ENCODE assay signal across 29 cellular contexts in genomic region chr1:158120254-158120653, GRCh38.
"Had no signal": no experiment of that assay in that cellular context is flagged by ENCODE, and none has a peak within 500 bp of the region (broad histone marks: within the 10 kb centered on the region; RNA-seq: fewer than 3 reads in every experiment).

No MANE protein-coding gene starts in this region.

- H3K4me1 ChIP-seq: breast epithelium, prostate gland, upper lobe of right lung had no signal

- H3K4me3 Mint-ChIP-seq: activated CD4-positive, alpha-beta T cell treated with anti-CD3 and anti-CD28 coated beads for 36 hours; activated CD8-positive, alpha-beta memory T cell treated with anti-CD3 and anti-CD28 coated beads, Interleukin-2, amount 10 ng/mL, durations not matched to agents 7 days and 5 days; activated CD8-positive, alpha-beta T cell treated with anti-CD3 and anti-CD28 coated beads, Interleukin-2, amount 10 ng/mL, durations not matched to agents 7 days and 5 days; dendritic cell treated with granulocyte-macrophage colony-stimulating factor and Interleukin-4, amounts not matched to agents 40 ng/mL and 50 ng/mL, for 4 days; nephron progenitor cell; stimulated activated naive B cell treated with anti-CD40 and anti-IgM and Interleukin-4, amounts not matched to agents 10 μg/mL and 1 μg/mL and 100 μg/mL, for 72 hours had no signal

- H3K9me3 Mint-ChIP-seq: activated naive CD4-positive, alpha-beta T cell treated with anti-CD3 and anti-CD28 coated beads, Interleukin-2, amount 50 U/mL, for 72 hours; activated T-helper 2 cell treated with anti-CD3 and anti-CD28 coated beads, Interferon-gamma antibody, Interleukin-2, Interleukin-4, amounts not matched to agents 10 μg/mL and 5 μg/mL and 100 μg/mL, durations not matched to agents 14 hours and 24 hours and 36 hours; dendritic cell treated with granulocyte-macrophage colony-stimulating factor and Interleukin-4, amounts not matched to agents 40 ng/mL and 50 ng/mL, for 4 days; nephron progenitor cell; stimulated activated naive B cell treated with anti-CD40 and anti-IgM and Interleukin-4, amounts not matched to agents 10 μg/mL and 1 μg/mL and 100 μg/mL, for 72 hours had no signal

- H3K36me3 Mint-ChIP-seq: activated CD8-positive, alpha-beta memory T cell treated with anti-CD3 and anti-CD28 coated beads, Interleukin-2, amount 10 ng/mL, durations not matched to agents 7 days and 5 days; activated naive CD4-positive, alpha-beta T cell treated with anti-CD3 and anti-CD28 coated beads, Interleukin-2, amount 50 U/mL, for 72 hours had no signal

- H3K4me2 ChIP-seq: hepatocyte, smooth muscle cell had no signal

- H3K27ac Mint-ChIP-seq: activated CD4-positive, alpha-beta T cell treated with anti-CD3 and anti-CD28 coated beads for 36 hours; activated CD8-positive, alpha-beta memory T cell treated with anti-CD3 and anti-CD28 coated beads, Interleukin-2, amount 10 ng/mL, durations not matched to agents 7 days and 5 days; activated CD8-positive, alpha-beta T cell treated with anti-CD3 and anti-CD28 coated beads, Interleukin-2, amount 10 ng/mL, durations not matched to agents 7 days and 5 days; activated naive CD4-positive, alpha-beta T cell treated with anti-CD3 and anti-CD28 coated beads, Interleukin-2, amount 50 U/mL, for 72 hours; activated T-helper 2 cell treated with anti-CD3 and anti-CD28 coated beads, Interferon-gamma antibody, Interleukin-2, Interleukin-4, amounts not matched to agents 10 μg/mL and 5 μg/mL and 100 μg/mL, durations not matched to agents 14 hours and 24 hours and 36 hours; dendritic cell treated with granulocyte-macrophage colony-stimulating factor and Interleukin-4, amounts not matched to agents 40 ng/mL and 50 ng/mL, for 4 days; nephron progenitor cell; stimulated activated naive B cell treated with anti-CD40 and anti-IgM and Interleukin-4, amounts not matched to agents 10 μg/mL and 1 μg/mL and 100 μg/mL, for 72 hours had no signal

- H3K36me3 ChIP-seq: breast epithelium, lower lobe of right lung, pancreas, prostate gland, sigmoid colon, stomach, thyroid gland, upper lobe of right lung had no signal

- H3K79me2 ChIP-seq: hepatocyte had no signal

- FAIRE-seq: frontal cortex, kidney, pancreas had no signal

- H3K27me3 ChIP-seq: hepatocyte, pancreas, sigmoid colon, thyroid gland had no signal

- H3K9me3 ChIP-seq: breast epithelium, lower lobe of right lung, pancreas, prostate gland, sigmoid colon, stomach, thyroid gland, upper lobe of right lung had no signal

- DNase-seq: activated CD4-positive, alpha-beta T cell treated with anti-CD3 and anti-CD28 coated beads for 36 hours; activated CD4-positive, CD25-positive, alpha-beta regulatory T cell; activated CD8-positive, alpha-beta memory T cell treated with anti-CD3 and anti-CD28 coated beads, Interleukin-2, amount 10 ng/mL, durations not matched to agents 7 days and 5 days; activated CD8-positive, alpha-beta T cell treated with anti-CD3 and anti-CD28 coated beads, Interleukin-2, amount 10 ng/mL, durations not matched to agents 7 days and 5 days; activated T-cell treated with anti-CD3 and anti-CD28 coated beads, Interleukin-2, amount 50 U/mL, for 48 hours; central memory CD4-positive, alpha-beta T cell; effector CD4-positive, alpha-beta T cell; kidney; lower lobe of right lung; mesendoderm; nephron progenitor cell; nucleus accumbens; pancreas; retina; sigmoid colon; stimulated activated CD4-positive, alpha-beta T cell treated with anti-CD3 and anti-CD28 coated beads, Interleukin-1b, Interleukin-23, amount 100 ng/mL, for 48 hours; stimulated activated naive B cell treated with anti-CD40 and anti-IgM and Interleukin-4, amounts not matched to agents 10 μg/mL and 1 μg/mL and 100 μg/mL, for 72 hours; stomach; thyroid gland; upper lobe of right lung had no signal

- ATAC-seq: activated CD4-positive, alpha-beta T cell treated with anti-CD3 and anti-CD28 coated beads for 36 hours; activated CD8-positive, alpha-beta memory T cell treated with anti-CD3 and anti-CD28 coated beads, Interleukin-2, amount 10 ng/mL, durations not matched to agents 7 days and 5 days; activated CD8-positive, alpha-beta T cell treated with anti-CD3 and anti-CD28 coated beads, Interleukin-2, amount 10 ng/mL, durations not matched to agents 7 days and 5 days; activated naive CD4-positive, alpha-beta T cell treated with anti-CD3 and anti-CD28 coated beads, Interleukin-2, amount 50 U/mL, for 72 hours; left lobe of liver; lower lobe of right lung; pancreas; stimulated activated naive B cell treated with anti-CD40 and anti-IgM and Interleukin-4, amounts not matched to agents 10 μg/mL and 1 μg/mL and 100 μg/mL, for 72 hours; upper lobe of right lung had no signal

- H3K4me3 ChIP-seq: breast epithelium, hepatocyte, lower lobe of right lung, pancreas, prostate gland, sigmoid colon, smooth muscle cell, stomach, thyroid gland, upper lobe of right lung had no signal

- H2AFZ ChIP-seq: hepatocyte had no signal

- H3K27ac ChIP-seq: breast epithelium, hepatocyte, lower lobe of right lung, pancreas, prostate gland, sigmoid colon, stomach, thyroid gland, upper lobe of right lung had no signal
